ENCODE assay signal across 33 cellular contexts in genomic region chr3:168424059-168424765, GRCh38.
DNase-seq lines count a peak whose midpoint lies in the region; ATAC-seq and TF ChIP-seq lines count a peak whose summit lies in the region.
"Had no signal": no experiment of that assay in that cellular context is flagged by ENCODE, and none has a peak within 500 bp of the region (broad histone marks: within the 10 kb centered on the region; RNA-seq: fewer than 3 reads in every experiment).

No MANE protein-coding gene starts in this region.

- no peaks in the 10 kb centered on the region for H3K36me3 Mint-ChIP-seq in activated CD4-positive, alpha-beta T cell treated with anti-CD3 and anti-CD28 coated beads for 36 hours (ENCODE audit: low read depth)
- H3K36me3 Mint-ChIP-seq: activated naive CD8-positive, alpha-beta T cell treated with anti-CD3 and anti-CD28 coated beads, Interleukin-2, amount 10 ng/mL, durations not matched to agents 7 days and 5 days; CD8-positive, alpha-beta memory T cell; WTC11 had no signal

- H3K27ac ChIP-seq in uterus = no peak overlapping the region
- H3K27ac ChIP-seq: body of pancreas, heart left ventricle, SK-N-MC, skin epidermis, suprapubic skin, upper lobe of right lung had no signal

- H3K4me1 ChIP-seq in uterus = no peaks in the 10 kb centered on the region
- H3K4me1 ChIP-seq: body of pancreas, suprapubic skin, upper lobe of right lung had no signal

- no peaks in the 10 kb centered on the region for H3K27me3 Mint-ChIP-seq in activated CD4-positive, alpha-beta T cell treated with anti-CD3 and anti-CD28 coated beads for 36 hours
- H3K27me3 Mint-ChIP-seq: activated naive CD8-positive, alpha-beta T cell treated with anti-CD3 and anti-CD28 coated beads, Interleukin-2, amount 10 ng/mL, durations not matched to agents 7 days and 5 days; B cell had no signal

- H3K4me3 ChIP-seq in foreskin fibroblast (ENCODE audit: low read depth in 1 of 2, low read length in 2 of 2) (no peak overlapping the region), uterus (no peak overlapping the region)
- H3K4me3 ChIP-seq: body of pancreas, GM12878, heart left ventricle, SK-N-MC, skin epidermis, suprapubic skin, upper lobe of right lung had no signal

- H3K4me3 Mint-ChIP-seq in activated CD4-positive, alpha-beta T cell treated with anti-CD3 and anti-CD28 coated beads for 36 hours = no peak overlapping the region
- H3K4me3 Mint-ChIP-seq: activated naive CD8-positive, alpha-beta T cell treated with anti-CD3 and anti-CD28 coated beads, Interleukin-2, amount 10 ng/mL, durations not matched to agents 7 days and 5 days; B cell; CD8-positive, alpha-beta memory T cell; nephron; WTC11 had no signal

- no peaks in the 10 kb centered on the region for H3K4me1 Mint-ChIP-seq in activated CD4-positive, alpha-beta T cell treated with anti-CD3 and anti-CD28 coated beads for 36 hours
- H3K4me1 Mint-ChIP-seq: activated naive CD8-positive, alpha-beta T cell treated with anti-CD3 and anti-CD28 coated beads, Interleukin-2, amount 10 ng/mL, durations not matched to agents 7 days and 5 days; B cell; CD8-positive, alpha-beta memory T cell; nephron had no signal

- no peaks in the 10 kb centered on the region for H3K9me3 Mint-ChIP-seq in activated CD4-positive, alpha-beta T cell treated with anti-CD3 and anti-CD28 coated beads for 36 hours (ENCODE audit: low read depth)
- H3K9me3 Mint-ChIP-seq: activated naive CD8-positive, alpha-beta T cell treated with anti-CD3 and anti-CD28 coated beads, Interleukin-2, amount 10 ng/mL, durations not matched to agents 7 days and 5 days; nephron had no signal

- no peak for ATAC-seq in HG02885 (IDR thresholded peaks at IDR 0.05; ENCODE audit: poor library complexity, unreplicated experiment)
- ATAC-seq in activated CD4-positive, alpha-beta T cell treated with anti-CD3 and anti-CD28 coated beads for 36 hours = no peak
- ATAC-seq: body of pancreas, GM12878, heart left ventricle, upper lobe of right lung, WTC11 had no signal

- intact Hi-C loops in uterus (cut with DNase I; ENCODE audit: low total_unique reads) = no loop called here
- intact Hi-C loops in activated CD4-positive, alpha-beta T cell treated with anti-CD3 and anti-CD28 coated beads for 36 hours (cut with DNase I, micrococcal nuclease) = no loop called here

- DNase-seq in SIG-M5 treated with dmso at 0.1 percent for 504 hours (lab: John Stamatoyannopoulos, UW; ENCODE audit: unreplicated experiment) = peak; percentile 32
- DNase-seq in SIG-M5 (lab: John Stamatoyannopoulos, UW) = no peak
- peak; percentile 60 for DNase-seq in brain pericyte (ENCODE audit: low read depth, low spot score)
- DNase-seq in foreskin fibroblast = peak; percentile 3 to 26
- no peak for DNase-seq in T-helper 9 cell
- DNase-seq in uterus = no peak
- DNase-seq in activated CD4-positive, alpha-beta T cell treated with anti-CD3 and anti-CD28 coated beads for 36 hours = no peak
- DNase-seq: 8988T; activated CD4-positive, alpha-beta T cell treated with anti-CD3 and anti-CD28 coated beads, Interleukin-2, amount 50 U/mL, for 1 hour; activated gamma-delta T cell treated with Interleukin-2 at 50 U/mL for 16 hours; activated naive CD8-positive, alpha-beta T cell treated with anti-CD3 and anti-CD28 coated beads, Interleukin-2, amount 10 ng/mL, durations not matched to agents 7 days and 5 days; activated T-cell treated with anti-CD3 and anti-CD28 coated beads, Interleukin-2, amount 50 U/mL, for 1 hour; body of pancreas; CD8-positive, alpha-beta memory T cell; DMS 273 treated with DMSO at 0.1 percent for 48 hours; foreskin melanocyte; heart left ventricle; KBM-7; NCI-H1092; NCI-H1694 treated with DMSO at 0.1 percent for 48 hours; NCI-H2171; NCI-H510A; stimulated activated naive CD4-positive, alpha-beta T cell; T-helper 1 cell; upper lobe of right lung had no signal

- no peak for TF ChIP-seq POLR2A in uterus (IDR thresholded peaks at IDR 0.05)

- H3K27ac Mint-ChIP-seq in activated CD4-positive, alpha-beta T cell treated with anti-CD3 and anti-CD28 coated beads for 36 hours = no peak overlapping the region
- H3K27ac Mint-ChIP-seq: activated naive CD8-positive, alpha-beta T cell treated with anti-CD3 and anti-CD28 coated beads, Interleukin-2, amount 10 ng/mL, durations not matched to agents 7 days and 5 days; B cell; CD8-positive, alpha-beta memory T cell; nephron; WTC11 had no signal

- H3K27me3 ChIP-seq in uterus = no peaks in the 10 kb centered on the region
- H3K27me3 ChIP-seq: body of pancreas, heart left ventricle, suprapubic skin, upper lobe of right lung had no signal

- H3K9me3 ChIP-seq in uterus = no peaks in the 10 kb centered on the region
- H3K9me3 ChIP-seq: body of pancreas, heart left ventricle, suprapubic skin, upper lobe of right lung had no signal

- no peaks in the 10 kb centered on the region for H3K36me3 ChIP-seq in uterus
- H3K36me3 ChIP-seq: heart left ventricle, suprapubic skin, upper lobe of right lung had no signal

- CTCF ChIA-PET in activated CD4-positive, alpha-beta T cell treated with anti-CD3 and anti-CD28 coated beads for 36 hours (lab: Charles Lee) = no interaction called here

- no peak for TF ChIP-seq CTCF in foreskin fibroblast (IDR thresholded peaks at IDR 0.05; ENCODE audit: low read depth, low read length)
- TF ChIP-seq CTCF in uterus (IDR thresholded peaks at IDR 0.05) = no peak

- POLR2A ChIA-PET in activated CD4-positive, alpha-beta T cell treated with anti-CD3 and anti-CD28 coated beads for 36 hours (lab: Charles Lee) = no interaction called here

Comparison
In these comparisons a context has a peak if more than half of its experiments do, and no peak if none do; other contexts are left out.
1. DNase-seq: peak in SIG-M5 treated with dmso at 0.1 percent for 504 hours (single experiment), brain pericyte (single experiment) and foreskin fibroblast (2 of 2); none in SIG-M5 (single experiment), T-helper 9 cell (single experiment), uterus (0 of 2) and activated CD4-positive, alpha-beta T cell treated with anti-CD3 and anti-CD28 coated beads for 36 hours (single experiment).